In genomic region chr17:17824780-17825614, GRCh38 we compare ENCODE assay signal across 8 cellular contexts. TPM values are rescaled to one million over a fixed set of nuclear protein-coding genes. Genes with fewer than 3 reads are reported as not detected.
DNase-seq lines count a peak whose midpoint lies in the region; ATAC-seq and TF ChIP-seq lines count a peak whose summit lies in the region.

No MANE protein-coding gene starts in this region.

- H3K27ac ChIP-seq in WERI-Rb-1, result peak overlapping the region; percentile 98

- peaks cover 43% of the 10 kb centered on the region for H3K36me3 ChIP-seq in WERI-Rb-1

- H3K27me3 Mint-ChIP-seq in stimulated activated naive CD8-positive, alpha-beta T cell treated with anti-CD3 and anti-CD28 coated beads, Interleukin-15, amount 100 ng/mL, for 72 hours, result no peaks in the 10 kb centered on the region

- no peak for TF ChIP-seq CTCF in WERI-Rb-1 (IDR thresholded peaks at IDR 0.05; ENCODE audit: low read depth, low read length)

- DNase-seq in NCI-H1436 (lab: John Stamatoyannopoulos, UW) (peak; percentile 25), NCI-H1436 treated with DMSO at 0.1 percent for 48 hours (lab: John Stamatoyannopoulos, UW) (no peak), WERI-Rb-1 (no peak), left ventricle myocardium superior (no peak), NCI-H1092 (lab: John Stamatoyannopoulos, UW) (no peak), NCI-H128 (lab: John Stamatoyannopoulos, UW; ENCODE audit: unreplicated experiment) (no peak)
- no peak for DNase-seq in stimulated activated naive CD8-positive, alpha-beta T cell treated with anti-CD3 and anti-CD28 coated beads, Interleukin-15, amount 100 ng/mL, for 72 hours

- ATAC-seq in left ventricle myocardium superior, result peak; percentile 2
- no peak for ATAC-seq in stimulated activated naive CD8-positive, alpha-beta T cell treated with anti-CD3 and anti-CD28 coated beads, Interleukin-15, amount 100 ng/mL, for 72 hours
- no peak for ATAC-seq in HG02840 (IDR thresholded peaks at IDR 0.05; ENCODE audit: low FRiP score, unreplicated experiment)

- H3K4me3 Mint-ChIP-seq in stimulated activated naive CD8-positive, alpha-beta T cell treated with anti-CD3 and anti-CD28 coated beads, Interleukin-15, amount 100 ng/mL, for 72 hours, result peak overlapping the region; percentile 76 to 81

- H3K4me1 Mint-ChIP-seq in stimulated activated naive CD8-positive, alpha-beta T cell treated with anti-CD3 and anti-CD28 coated beads, Interleukin-15, amount 100 ng/mL, for 72 hours, result peaks cover 95% of the 10 kb centered on the region

- H3K4me3 ChIP-seq in WERI-Rb-1 (ENCODE audit: low read depth, low read length), result no peak overlapping the region

- H3K27me3 ChIP-seq in WERI-Rb-1 (ENCODE audit: insufficient read depth, low read depth, severe bottlenecking), result no peaks in the 10 kb centered on the region

- peak overlapping the region; percentile 13 to 96 for H3K27ac Mint-ChIP-seq in stimulated activated naive CD8-positive, alpha-beta T cell treated with anti-CD3 and anti-CD28 coated beads, Interleukin-15, amount 100 ng/mL, for 72 hours

- H3K9me3 ChIP-seq in WERI-Rb-1 (ENCODE audit: severe bottlenecking), result no peaks in the 10 kb centered on the region

- intact Hi-C loops in left ventricle myocardium superior (cut with micrococcal nuclease), result no loop called here

- H3K9me3 Mint-ChIP-seq in stimulated activated naive CD8-positive, alpha-beta T cell treated with anti-CD3 and anti-CD28 coated beads, Interleukin-15, amount 100 ng/mL, for 72 hours, result no peaks in the 10 kb centered on the region

RNA-seq across cellular contexts. Expression of gene SREBF1, which starts 11.8 kb away (rescaled TPM):
- total RNA-seq in left ventricle myocardium superior, result 15.2 TPM
